ENCODE assay signal across 8 cellular contexts in genomic region chr1:18926315-18927081, GRCh38. TPM values are rescaled to one million over a fixed set of nuclear protein-coding genes. Genes with fewer than 3 reads are reported as not detected.
A peak's percentile ranks its signal among the peaks of the same experiment; 100 is the strongest.
DNase-seq lines count a peak whose midpoint lies in the region; ATAC-seq and TF ChIP-seq lines count a peak whose summit lies in the region.

No MANE protein-coding gene starts in this region.

- no peaks in the 10 kb centered on the region for H3K36me3 ChIP-seq in osteoblast (ENCODE audit: insufficient read depth, low read length)
- H3K36me3 ChIP-seq in upper lobe of left lung = no peaks in the 10 kb centered on the region

- no peak for TF ChIP-seq EP300 in upper lobe of left lung (IDR thresholded peaks at IDR 0.05)

- TF ChIP-seq POLR2A in upper lobe of left lung (IDR thresholded peaks at IDR 0.05) = peak in 1 of 4 donors; percentile 45

- H3K4me2 ChIP-seq in osteoblast (ENCODE audit: insufficient read depth, low read length) = peak overlapping the region; percentile 64

- no peaks in the 10 kb centered on the region for H3K9me3 ChIP-seq in osteoblast (ENCODE audit: low read depth, low read length)
- no peaks in the 10 kb centered on the region for H3K9me3 ChIP-seq in upper lobe of left lung

- DNase-seq in EL (peak; percentile 98), H4 (ENCODE audit: low spot score) (peak; percentile 97), MV-4-11 (lab: John Stamatoyannopoulos, UW) (peak; percentile 93), epithelial cell of esophagus (ENCODE audit: low read depth) (peak; percentile 96), osteoblast (ENCODE audit: insufficient read length, low spot score, missing footprints) (peak; percentile 99), upper lobe of left lung (peak in 1 of 2 donors; percentile 78), putamen (ENCODE audit: low spot score) (no peak)
- DNase-seq in activated CD8-positive, alpha-beta memory T cell treated with anti-CD3 and anti-CD28 coated beads for 24 hours = peak; percentile 89

- peak overlapping the region; percentile 91 for H3K27ac ChIP-seq in osteoblast (ENCODE audit: low read depth, low read length)
- peak overlapping the region; percentile 79 to 90 (median 88) for H3K27ac ChIP-seq in upper lobe of left lung

- H3K79me2 ChIP-seq in osteoblast (ENCODE audit: insufficient read depth, low read length) = peaks cover 82% of the 10 kb centered on the region

- no peak for TF ChIP-seq CTCF in epithelial cell of esophagus (IDR thresholded peaks at IDR 0.05; ENCODE audit: insufficient read depth, low read depth, low read length, missing control alignments)
- no peak for TF ChIP-seq CTCF in osteoblast (IDR thresholded peaks at IDR 0.05; ENCODE audit: extremely low read depth, low read depth, low read length)
- TF ChIP-seq CTCF in upper lobe of left lung (IDR thresholded peaks at IDR 0.05) = no peak

- H3K4me1 ChIP-seq in osteoblast (ENCODE audit: insufficient read depth, low read length) (peaks cover 64% of the 10 kb centered on the region), upper lobe of left lung (peaks cover 70 to 75% (median 73%) of the 10 kb centered on the region in 4 donors)

- peak overlapping the region; percentile 76 for H2AFZ ChIP-seq in osteoblast (ENCODE audit: low read length)

- H4K20me1 ChIP-seq in osteoblast (ENCODE audit: insufficient read depth, low read length) = peaks cover 40% of the 10 kb centered on the region

- 13 to 31% methylated on average over 6 to 13 of the region's 13 CpGs for WGBS in upper lobe of left lung, 2 donors

- peak; percentile 62 to 80 for ATAC-seq in upper lobe of left lung (ENCODE audit: low FRiP score in 2 of 2)

- no peaks in the 10 kb centered on the region for H3K27me3 ChIP-seq in osteoblast (ENCODE audit: insufficient read depth, low read length)
- H3K27me3 ChIP-seq in upper lobe of left lung = no peaks in the 10 kb centered on the region

- H3K4me3 ChIP-seq in epithelial cell of esophagus (ENCODE audit: low read length) (no peak overlapping the region), osteoblast (ENCODE audit: insufficient read depth, low read length) (peak overlapping the region; percentile 34), upper lobe of left lung (peak overlapping the region in 1 of 4 donors; percentile 15)

RNA-seq across cellular contexts. Expression of gene ALDH4A1, which starts 24.1 kb away (rescaled TPM):
- total RNA-seq in H4 (2014; rRNA removed; shearing (Covaris generic)) = 2.5 and 3.3 TPM in 2 replicates
- 28.6 and 31.8 TPM in 2 replicates for total RNA-seq in osteoblast
- 10 to 100 TPM in 5 of 6 donors, 1 to 10 TPM in 1; 5.7 to 13.4 (median 11.5) TPM for total RNA-seq in upper lobe of left lung

RNA-seq across cellular contexts. Expression of gene IFFO2, which starts 30.0 kb away (rescaled TPM):
- 3.5 and 4.4 TPM in 2 replicates for total RNA-seq in H4 (2014; rRNA removed; shearing (Covaris generic))
- total RNA-seq in osteoblast (6.8 and 10.9 TPM in 2 replicates), upper lobe of left lung (10 to 100 TPM in 3 of 6 donors, 1 to 10 TPM in 3; 9.2 to 19.3 (median 11.0) TPM)
